In the genomic region with DNA sequence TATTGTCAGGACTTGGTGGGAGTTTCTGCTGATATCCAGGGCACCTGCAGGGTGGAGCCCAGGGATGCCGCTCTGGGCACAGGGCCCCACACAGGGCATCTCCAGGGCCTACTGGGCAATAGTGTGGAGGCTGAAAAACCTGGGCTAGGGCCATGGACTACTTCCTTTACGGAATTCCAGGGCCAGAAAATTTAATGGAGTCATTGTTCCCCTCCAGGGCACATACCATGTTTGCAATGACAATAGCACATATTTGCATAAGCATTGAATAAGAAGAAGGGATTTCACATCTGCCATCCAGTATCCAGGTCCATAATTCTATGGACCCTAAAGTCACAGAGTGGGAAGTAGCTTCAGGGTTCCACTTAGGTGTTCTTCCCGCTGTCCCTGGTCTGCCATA, we compare ENCODE assay signal across 28 cellular contexts.
"Had no signal": no experiment of that assay in that cellular context is flagged by ENCODE, and none has a peak within 500 bp of the region (broad histone marks: within the 10 kb centered on the region; RNA-seq: fewer than 3 reads in every experiment).

No MANE protein-coding gene starts in this region.

- H3K36me3 Mint-ChIP-seq: natural killer cell had no signal

- H3K27me3 ChIP-seq: colonic mucosa, foreskin keratinocyte, heart left ventricle, hepatocyte, neutrophil, pancreas, right lobe of liver, suprapubic skin, transverse colon, upper lobe of right lung, uterus had no signal

- FAIRE-seq: keratinocyte, pancreas had no signal

- H3K27ac Mint-ChIP-seq: dendritic cell treated with granulocyte-macrophage colony-stimulating factor and Interleukin-4, amounts not matched to agents 40 ng/mL and 50 ng/mL, for 4 days; endodermal cell; natural killer cell; stimulated activated naive CD8-positive, alpha-beta T cell treated with anti-CD3 and anti-CD28 coated beads, Interleukin-15, amount 100 ng/mL, for 72 hours had no signal

- H3K27me3 Mint-ChIP-seq: stimulated activated naive CD8-positive, alpha-beta T cell treated with anti-CD3 and anti-CD28 coated beads, Interleukin-15, amount 100 ng/mL, for 72 hours had no signal

- H3K79me2 ChIP-seq: hepatocyte had no signal

- H3K27ac ChIP-seq: colonic mucosa, epithelial cell of prostate, foreskin keratinocyte, gastroesophageal sphincter, heart left ventricle, hepatocyte, lower lobe of right lung, neutrophil, pancreas, right lobe of liver, suprapubic skin, transverse colon, upper lobe of right lung, uterus had no signal

- H3K9me3 ChIP-seq: colonic mucosa, gastroesophageal sphincter, heart left ventricle, lower lobe of right lung, neutrophil, pancreas, right lobe of liver, suprapubic skin, transverse colon, upper lobe of right lung, uterus had no signal

- H3K4me3 Mint-ChIP-seq: dendritic cell treated with granulocyte-macrophage colony-stimulating factor and Interleukin-4, amounts not matched to agents 40 ng/mL and 50 ng/mL, for 4 days; endodermal cell; natural killer cell; stimulated activated naive CD8-positive, alpha-beta T cell treated with anti-CD3 and anti-CD28 coated beads, Interleukin-15, amount 100 ng/mL, for 72 hours had no signal

- DNase-seq: colonic mucosa; effector CD8-positive, alpha-beta T cell; endodermal cell; foreskin keratinocyte; heart left ventricle; left ventricle myocardium superior; lower lobe of right lung; natural killer cell; pancreas; right lobe of liver; stimulated activated CD4-positive, alpha-beta T cell treated with anti-CD3 and anti-CD28 coated beads, Interleukin-12 subunit alpha, Interleukin-12 subunit beta, amount 100 ng/mL, for 4 hours; stimulated activated CD4-positive, alpha-beta T cell treated with anti-CD3 and anti-CD28 coated beads, Interleukin-1b, Interleukin-23, amount 100 ng/mL, for 48 hours; stimulated activated CD4-positive, alpha-beta T cell treated with anti-CD3 and anti-CD28 coated beads, Interleukin-4, amount 100 ng/mL, for 1 hour; stimulated activated CD8-positive, alpha-beta memory T cell treated with anti-CD3 and anti-CD28 coated beads, Interleukin-4, amount 100 ng/mL, for 48 hours; stimulated activated naive CD4-positive, alpha-beta T cell; stimulated activated naive CD8-positive, alpha-beta T cell treated with anti-CD3 and anti-CD28 coated beads, Interleukin-15, amount 100 ng/mL, for 72 hours; transverse colon; upper lobe of right lung; uterus had no signal

- H3K4me2 ChIP-seq: hepatocyte, smooth muscle cell had no signal

- H3K36me3 ChIP-seq: colonic mucosa, gastroesophageal sphincter, heart left ventricle, lower lobe of right lung, neutrophil, right lobe of liver, suprapubic skin, transverse colon, upper lobe of right lung, uterus had no signal

- H3K4me3 ChIP-seq: colonic mucosa, gastroesophageal sphincter, heart left ventricle, hepatocyte, lower lobe of right lung, pancreas, right lobe of liver, smooth muscle cell, suprapubic skin, transverse colon, upper lobe of right lung, uterus had no signal

- H3K4me1 Mint-ChIP-seq: endodermal cell; natural killer cell; stimulated activated naive CD8-positive, alpha-beta T cell treated with anti-CD3 and anti-CD28 coated beads, Interleukin-15, amount 100 ng/mL, for 72 hours had no signal

- H2AFZ ChIP-seq: hepatocyte had no signal

- H3K4me1 ChIP-seq: colonic mucosa, foreskin keratinocyte, gastroesophageal sphincter, heart left ventricle, lower lobe of right lung, right lobe of liver, suprapubic skin, transverse colon, upper lobe of right lung, uterus had no signal

- H3K9me3 Mint-ChIP-seq: dendritic cell treated with granulocyte-macrophage colony-stimulating factor and Interleukin-4, amounts not matched to agents 40 ng/mL and 50 ng/mL, for 4 days; endodermal cell; natural killer cell; stimulated activated naive CD8-positive, alpha-beta T cell treated with anti-CD3 and anti-CD28 coated beads, Interleukin-15, amount 100 ng/mL, for 72 hours had no signal

- ATAC-seq: esophagus mucosa; foreskin keratinocyte; gastroesophageal sphincter; heart left ventricle; left ventricle myocardium superior; lower lobe of right lung; natural killer cell; pancreas; right lobe of liver; stimulated activated naive CD8-positive, alpha-beta T cell treated with anti-CD3 and anti-CD28 coated beads, Interleukin-15, amount 100 ng/mL, for 72 hours; upper lobe of right lung had no signal
